Comparison of ENCODE assay signal across 8 cellular contexts in the genomic region with DNA sequence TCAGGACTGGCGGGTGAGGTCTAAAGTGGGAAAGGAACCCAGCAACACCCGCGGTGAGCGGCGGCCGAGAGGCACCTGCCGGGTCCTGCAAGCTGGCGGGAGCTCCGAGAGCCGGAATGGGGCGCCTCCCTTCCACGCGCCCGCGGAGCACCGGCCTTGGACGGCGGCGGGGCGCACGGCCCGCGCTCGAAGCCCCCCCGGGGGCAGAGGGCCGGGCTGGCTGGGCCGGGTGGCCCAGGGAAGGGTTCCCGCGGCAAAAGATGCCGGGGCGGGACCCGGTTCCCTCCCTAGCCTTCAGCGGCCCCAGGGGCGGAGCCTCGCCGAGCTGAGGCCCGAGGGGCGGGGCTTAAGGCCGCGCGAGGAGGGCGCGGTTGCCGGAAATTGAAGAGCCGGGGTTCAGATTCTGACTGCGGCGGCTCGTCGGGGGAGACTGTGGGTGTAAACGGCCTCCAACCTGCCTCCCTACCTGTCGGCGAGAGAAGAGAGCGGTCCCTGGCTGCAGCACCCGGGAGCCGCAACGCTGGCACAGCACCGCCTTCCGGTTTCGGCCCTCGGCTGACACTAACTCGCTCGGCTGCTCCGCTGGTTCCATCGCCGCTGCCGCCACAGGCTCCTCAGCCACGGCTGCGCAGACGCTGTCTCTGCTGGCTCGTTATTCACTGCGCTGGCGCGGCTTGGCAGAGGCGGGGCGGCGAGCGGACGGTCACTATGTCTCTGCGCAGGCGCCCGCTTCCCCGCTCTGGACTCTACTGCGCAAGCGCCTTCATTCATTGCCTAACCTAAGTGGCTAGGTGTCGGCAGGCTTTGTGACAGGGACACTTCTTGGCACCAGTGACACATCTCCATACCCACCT. TPM values are rescaled to one million over a fixed set of nuclear protein-coding genes. Genes with fewer than 3 reads are reported as not detected.
DNase-seq lines count a peak whose midpoint lies in the region; ATAC-seq and TF ChIP-seq lines count a peak whose summit lies in the region.

Gene RABIF, minus strand, starts transcription at position 643 of the 854 bp plus-strand sequence. Its CDS starts 51 bp downstream, at position 592.

- peaks cover 4% of the 10 kb centered on the region for H3K36me3 ChIP-seq in BJ (ENCODE audit: control insufficient read depth, insufficient read depth, low read length)

- no peaks in the 10 kb centered on the region for H3K27me3 ChIP-seq in BJ (ENCODE audit: control insufficient read depth, insufficient read depth, low read length)

- CTCF ChIA-PET in BJ (lab: Yijun Ruan, JAX), result interaction anchor here (0.7 to 1.2 kb wide), 3 partner anchors 13 to 81 kb away, joined by 3 read pairs; partner anchors contain the start of gene KLHL12

- peak within 1 kb of the TSS; percentile 77 to 99 for H3K27ac ChIP-seq in coronary artery

- H3K4me3 ChIP-seq in BJ (ENCODE audit: low read depth, low read length) (peak within 1 kb of the TSS; percentile 62), coronary artery (peak within 1 kb of the TSS; percentile 80)

- DNase-seq in BJ (ENCODE audit: low read depth) (peak; percentile 65), GM19240 (ENCODE audit: insufficient read length, low spot score) (peak; percentile 94), NCI-H526 (lab: John Stamatoyannopoulos, UW) (peak; percentile 83 to 97), coronary artery (ENCODE audit: low spot score) (peak; percentile 94), left kidney (ENCODE audit: low read depth, low spot score) (peak; percentile 99)
- DNase-seq in activated CD4-positive, alpha-beta T cell treated with anti-CD3 and anti-CD28 coated beads for 48 hours, result peak; percentile 98
- DNase-seq in stimulated activated CD4-positive, alpha-beta T cell treated with anti-CD3 and anti-CD28 coated beads, Interleukin-2, amount 100 ng/mL, for 24 hours, result peak; percentile 97

- POLR2A ChIA-PET in BJ (lab: Charles Lee), result no interaction called here

- TF ChIP-seq CTCF in BJ (IDR thresholded peaks at IDR 0.05; ENCODE audit: insufficient read depth, low read depth, low read length), result peak; percentile 35
- no peak for TF ChIP-seq CTCF in coronary artery (IDR thresholded peaks at IDR 0.05)

- peak; percentile 91 for ATAC-seq in HG03460 (IDR thresholded peaks at IDR 0.05; ENCODE audit: unreplicated experiment)

RNA-seq across cellular contexts. Expression of gene RABIF, which starts in this region (rescaled TPM):
- polyA plus RNA-seq in BJ (2011; rRNA removed), result 9.7 and 14.4 TPM in 2 replicates
- polyA minus RNA-seq in BJ (2011; rRNA and poly(A)+ RNA removed), result 5.1 and 7.0 TPM in 2 replicates

Comparison
In these comparisons a context has a peak if more than half of its experiments do, and no peak if none do; other contexts are left out.
1. Peak in every context shown above with its lines: DNase-seq, ATAC-seq, H3K4me3 ChIP-seq and H3K27ac ChIP-seq.